Comparison of ENCODE assay signal across 11 cellular contexts in genomic region chr15:68806220-68807105, GRCh38. TPM values are rescaled to one million over a fixed set of nuclear protein-coding genes. Genes with fewer than 3 reads are reported as not detected.
DNase-seq lines count a peak whose midpoint lies in the region; ATAC-seq and TF ChIP-seq lines count a peak whose summit lies in the region.
"Had no signal": no experiment of that assay in that cellular context is flagged by ENCODE, and none has a peak within 500 bp of the region (broad histone marks: within the 10 kb centered on the region; RNA-seq: fewer than 3 reads in every experiment).

No MANE protein-coding gene starts in this region.

- H3K4me3 Mint-ChIP-seq in CD4-positive, alpha-beta T cell: no peak overlapping the region

- H3K27ac Mint-ChIP-seq in CD4-positive, alpha-beta T cell: peak overlapping the region; percentile 3

- no peak for TF ChIP-seq CTCF in CD4-positive, alpha-beta T cell (IDR thresholded peaks at IDR 0.05)

- no peaks in the 10 kb centered on the region for H3K9me3 ChIP-seq in CD4-positive, alpha-beta T cell (ENCODE audit: control insufficient read depth, low read length)

- H3K27me3 ChIP-seq in CD4-positive, alpha-beta T cell (ENCODE audit: control insufficient read depth, insufficient read depth, low read length): no peaks in the 10 kb centered on the region

- intact Hi-C loops in CD4-positive, alpha-beta T cell (cut with DNase I, micrococcal nuclease): no loop called here

- no peaks in the 10 kb centered on the region for H3K9me3 Mint-ChIP-seq in CD4-positive, alpha-beta T cell

- no peak for ATAC-seq in CD4-positive, alpha-beta T cell (ENCODE audit: poor library complexity)

- H3K4me1 Mint-ChIP-seq in CD4-positive, alpha-beta T cell (ENCODE audit: low read depth): peaks cover 81% of the 10 kb centered on the region

- DNase-seq in CD4-positive, alpha-beta T cell: no peak
- DNase-seq in islet precursor cell: peak; percentile 53
- peak; percentile 92 for DNase-seq in pons (ENCODE audit: low spot score)
- DNase-seq in NCI-H1694 treated with DMSO at 0.1 percent for 48 hours (lab: John Stamatoyannopoulos, UW): no peak
- DNase-seq in activated CD4-positive, CD25-positive, alpha-beta regulatory T cell (lab: John Stamatoyannopoulos, UW): no peak
- no peak for DNase-seq in NCI-H526 (lab: John Stamatoyannopoulos, UW)
- no peak for DNase-seq in NCI-H82 treated with DMSO at 0.1 percent for 48 hours (lab: John Stamatoyannopoulos, UW; ENCODE audit: unreplicated experiment)
- DNase-seq: NCI-H1092; NK-92 treated with Interleukin-12 subunit alpha and Interleukin-12 subunit beta, amount 100 ng/mL, for 24 hours had no signal

- H3K27ac ChIP-seq in CD4-positive, alpha-beta T cell (ENCODE audit: low read depth, low read length): no peak overlapping the region
- peak overlapping the region; percentile 46 for H3K27ac ChIP-seq in angular gyrus (ENCODE audit: low read depth, low read length)
- H3K27ac ChIP-seq: C4-2B had no signal

- H3K27me3 Mint-ChIP-seq in CD4-positive, alpha-beta T cell: no peaks in the 10 kb centered on the region

- POLR2A ChIA-PET in CD4-positive, alpha-beta T cell (lab: Charles Lee): interaction anchor here (1.1 to 1.9 kb wide), 2 partner anchors 10 to 40 kb away, joined by 3 to 10 read pairs; no protein-coding TSS in a partner anchor

- CTCF ChIA-PET in CD4-positive, alpha-beta T cell (lab: Charles Lee): no interaction called here

- peaks cover 56% of the 10 kb centered on the region for H3K36me3 Mint-ChIP-seq in CD4-positive, alpha-beta T cell (ENCODE audit: low read depth)

RNA-seq across cellular contexts. Expression of gene ANP32A, which starts 14.2 kb away (rescaled TPM):
- 10 to 100 TPM; 55.1 to 57.3 TPM for total RNA-seq in CD4-positive, alpha-beta T cell

Comparison
In these comparisons a context has a peak if more than half of its experiments do, and no peak if none do; other contexts are left out.
1. DNase-seq: peak in islet precursor cell (single experiment) and pons (single experiment); none in CD4-positive, alpha-beta T cell (0 of 10), NCI-H1694 treated with DMSO at 0.1 percent for 48 hours (single experiment), activated CD4-positive, CD25-positive, alpha-beta regulatory T cell (0 of 4), NCI-H526 (0 of 2) and NCI-H82 treated with DMSO at 0.1 percent for 48 hours (single experiment).